10 cellular contexts compared by ENCODE assay signal in the genomic region with DNA sequence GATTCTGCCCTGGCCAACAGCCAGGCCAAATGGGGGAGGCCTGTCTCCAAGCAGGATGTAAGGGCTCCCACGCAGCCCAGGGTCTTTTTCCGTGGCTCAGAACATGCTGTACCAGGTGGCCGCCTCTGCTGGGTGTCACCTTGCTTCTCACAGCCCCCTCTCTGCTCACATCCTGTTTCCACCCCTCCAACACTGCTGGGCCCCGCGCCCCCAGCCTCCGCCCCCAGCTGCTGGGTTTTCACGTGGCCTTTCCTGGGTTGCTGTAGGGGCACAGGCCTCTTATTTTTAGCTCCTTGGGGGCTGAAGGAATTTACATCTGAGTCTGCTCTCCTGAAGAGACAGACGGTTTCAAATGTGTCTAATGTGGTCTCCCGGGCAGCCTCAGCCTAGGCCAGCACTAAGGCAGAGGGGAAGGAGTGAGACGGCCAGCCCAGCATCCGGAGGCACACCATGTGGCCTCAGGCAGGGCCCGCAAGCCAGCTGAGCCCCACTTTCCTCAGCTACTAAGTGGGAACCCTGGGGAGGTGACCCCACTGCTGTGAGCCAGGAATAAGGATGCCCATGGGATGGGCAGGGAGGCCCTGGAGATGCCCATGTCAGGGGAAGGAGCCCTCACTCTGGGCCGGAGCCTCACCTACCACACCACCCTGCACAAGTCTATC. TPM values are rescaled to one million over a fixed set of nuclear protein-coding genes. Genes with fewer than 3 reads are reported as not detected.
DNase-seq lines count a peak whose midpoint lies in the region; ATAC-seq and TF ChIP-seq lines count a peak whose summit lies in the region.
"Had no signal": no experiment of that assay in that cellular context is flagged by ENCODE, and none has a peak within 500 bp of the region (broad histone marks: within the 10 kb centered on the region; RNA-seq: fewer than 3 reads in every experiment).

No MANE protein-coding gene starts in this region.

- H3K4me3 ChIP-seq in esophagus (ENCODE audit: low read depth in 1 of 2, low read length in 2 of 2) = no peak overlapping the region
- no peak overlapping the region for H3K4me3 ChIP-seq in esophagus muscularis mucosa

- peak overlapping the region; percentile 8 to 32 for H3K27ac ChIP-seq in esophagus (ENCODE audit: low read depth in 2 of 2, low read length in 1 of 2)
- H3K27ac ChIP-seq in esophagus muscularis mucosa (replicated peaks in 1 of 4) = no peak overlapping the region

- H3K4me1 ChIP-seq in esophagus (ENCODE audit: control insufficient read depth in 2 of 2, insufficient read depth in 2 of 2, low read length in 1 of 2) (no peaks in the 10 kb centered on the region), esophagus muscularis mucosa (no peaks in the 10 kb centered on the region)

- no peaks in the 10 kb centered on the region for H3K36me3 ChIP-seq in esophagus (ENCODE audit: control insufficient read depth in 2 of 2, insufficient read depth in 2 of 2, low read length in 1 of 2)
- no peaks in the 10 kb centered on the region for H3K36me3 ChIP-seq in esophagus muscularis mucosa

- 62 to 68% methylated on average over 13 of the region's 13 CpGs for WGBS in esophagus, 2 donors
- WGBS in esophagus muscularis mucosa = 58% methylated on average over 9 of the region's 13 CpGs

- TF ChIP-seq EP300 in esophagus muscularis mucosa (IDR thresholded peaks at IDR 0.05) = no peak

- H3K9me3 ChIP-seq in esophagus (ENCODE audit: control insufficient read depth in 2 of 2, insufficient read depth in 1 of 2, low read depth in 1 of 2, low read length in 1 of 2) = no peaks in the 10 kb centered on the region
- peaks cover 0 to 11% (median 1%) of the 10 kb centered on the region in 4 donors for H3K9me3 ChIP-seq in esophagus muscularis mucosa

- ATAC-seq in GM18868 (IDR thresholded peaks at IDR 0.05; ENCODE audit: unreplicated experiment) = peak; percentile 62
- ATAC-seq in HG02884 (IDR thresholded peaks at IDR 0.05; ENCODE audit: unreplicated experiment) = peak; percentile 60

- intact Hi-C loops in esophagus muscularis mucosa (cut with DNase I) = no loop called here

- no peak for TF ChIP-seq POLR2A in esophagus muscularis mucosa (IDR thresholded peaks at IDR 0.05; ENCODE audit: low read depth)

- no peaks in the 10 kb centered on the region for H3K27me3 ChIP-seq in esophagus (ENCODE audit: control insufficient read depth in 1 of 2, insufficient read depth in 2 of 2, low read length in 2 of 2)
- H3K27me3 ChIP-seq in esophagus muscularis mucosa = peaks cover 0 to 12% (median 0%) of the 10 kb centered on the region in 4 donors

- no peak for TF ChIP-seq CTCF in esophagus muscularis mucosa (IDR thresholded peaks at IDR 0.05)

- DNase-seq in activated CD4-positive, alpha-beta T cell treated with anti-CD3 and anti-CD28 coated beads for 4 hours = peak; percentile 79 to 86
- peak; percentile 80 for DNase-seq in stimulated activated naive CD4-positive, alpha-beta T cell treated with Interleukin-2 at 50 U/mL for 16 hours (lab: John Stamatoyannopoulos, UW)
- DNase-seq in NCI-H1105 treated with DMSO at 0.1 percent for 48 hours (lab: John Stamatoyannopoulos, UW) (no peak), putamen (ENCODE audit: low spot score) (no peak), esophagus muscularis mucosa (ENCODE audit: extremely low spot score) (no peak)

RNA-seq across cellular contexts. Expression of a gene that starts 18.7 kb away (rescaled TPM):
- 1 to 10 TPM; 2.8 to 3.2 TPM for polyA plus RNA-seq in esophagus
- 1 to 10 TPM; 1.1 to 5.5 (median 1.7) TPM for total RNA-seq in esophagus muscularis mucosa

RNA-seq across cellular contexts. Expression of a gene that starts 25.6 kb away (rescaled TPM):
- under 1 TPM; 0.26 to 0.32 TPM for polyA plus RNA-seq in esophagus
- total RNA-seq in esophagus muscularis mucosa = not detected
- total RNA-seq: NCI-H460 had no signal
- polyA plus RNA-seq: keratinocyte had no signal

RNA-seq across cellular contexts. Expression of a gene that starts 44.7 kb away (rescaled TPM):
- polyA plus RNA-seq in esophagus = 10 to 100 TPM; 21.5 to 34.9 TPM
- 100 to 1,000 TPM in 1 of 4 donors, 10 to 100 TPM in 3; 85.0 to 110 (median 92.2) TPM for total RNA-seq in esophagus muscularis mucosa

RNA-seq across cellular contexts. Expression of a gene that starts 47.5 kb away (rescaled TPM):
- under 1 TPM; 0.27 to 0.98 TPM for polyA plus RNA-seq in esophagus
- total RNA-seq in esophagus muscularis mucosa = 1 to 10 TPM; 2.1 to 6.0 (median 4.0) TPM
- total RNA-seq: NCI-H460 had no signal
- polyA plus RNA-seq: keratinocyte had no signal

Comparison
In these comparisons a context has a peak if more than half of its experiments do, and no peak if none do; other contexts are left out.
1. DNase-seq: peak in activated CD4-positive, alpha-beta T cell treated with anti-CD3 and anti-CD28 coated beads for 4 hours (2 of 2) and stimulated activated naive CD4-positive, alpha-beta T cell treated with Interleukin-2 at 50 U/mL for 16 hours (single experiment); none in NCI-H1105 treated with DMSO at 0.1 percent for 48 hours (single experiment), putamen (single experiment) and esophagus muscularis mucosa (single experiment).
2. H3K27ac ChIP-seq: peak in esophagus (2 of 2); none in esophagus muscularis mucosa (0 of 4).